Comparison of ENCODE assay signal across 25 cellular contexts in genomic region chr2:99537910-99538485, GRCh38.
"Had no signal": no experiment of that assay in that cellular context is flagged by ENCODE, and none has a peak within 500 bp of the region (broad histone marks: within the 10 kb centered on the region; RNA-seq: fewer than 3 reads in every experiment).

No MANE protein-coding gene starts in this region.

- H3K27ac Mint-ChIP-seq: memory B cell; naive thymus-derived CD4-positive, alpha-beta T cell; natural killer cell treated with Interleukin-12 subunit alpha and Interleukin-12 subunit beta and Interleukin-15 and Interleukin-18, amount 100 ng/mL, for 72 hours; progenitor cell of endocrine pancreas; stimulated activated naive B cell treated with anti-CD40 and anti-IgM and Interleukin-4, amounts not matched to agents 10 μg/mL and 1 μg/mL and 100 μg/mL, for 72 hours had no signal

- H3K9me3 Mint-ChIP-seq: natural killer cell treated with Interleukin-12 subunit alpha and Interleukin-12 subunit beta and Interleukin-15 and Interleukin-18, amount 100 ng/mL, for 72 hours had no signal

- H3K4me3 Mint-ChIP-seq: memory B cell; naive thymus-derived CD4-positive, alpha-beta T cell; natural killer cell treated with Interleukin-12 subunit alpha and Interleukin-12 subunit beta and Interleukin-15 and Interleukin-18, amount 100 ng/mL, for 72 hours; stimulated activated naive B cell treated with anti-CD40 and anti-IgM and Interleukin-4, amounts not matched to agents 10 μg/mL and 1 μg/mL and 100 μg/mL, for 72 hours had no signal

- H3K27me3 Mint-ChIP-seq: stimulated activated naive B cell treated with anti-CD40 and anti-IgM and Interleukin-4, amounts not matched to agents 10 μg/mL and 1 μg/mL and 100 μg/mL, for 72 hours had no signal

- ATAC-seq: mucosa of descending colon; naive thymus-derived CD4-positive, alpha-beta T cell; natural killer cell treated with Interleukin-12 subunit alpha and Interleukin-12 subunit beta and Interleukin-15 and Interleukin-18, amount 100 ng/mL, for 72 hours; sciatic nerve; stimulated activated naive B cell treated with anti-CD40 and anti-IgM and Interleukin-4, amounts not matched to agents 10 μg/mL and 1 μg/mL and 100 μg/mL, for 72 hours; stimulated activated naive CD8-positive, alpha-beta T cell treated with anti-CD3 and anti-CD28 coated beads, Interleukin-15, Interleukin-2, amounts not matched to agents 100 U/mL and 50 U/mL, for 24 hours; upper lobe of right lung had no signal

- DNase-seq: islet precursor cell; left ventricle myocardium inferior; midbrain; mucosa of descending colon; naive thymus-derived CD4-positive, alpha-beta T cell; ovary; stimulated activated CD4-positive, alpha-beta T cell treated with anti-CD3 and anti-CD28 coated beads, Interleukin-12 subunit alpha, Interleukin-12 subunit beta, amount 100 ng/mL, for 4 hours; stimulated activated CD4-positive, alpha-beta T cell treated with anti-CD3 and anti-CD28 coated beads, Interleukin-15, amount 100 ng/mL, for 24 hours; stimulated activated CD4-positive, alpha-beta T cell treated with anti-CD3 and anti-CD28 coated beads, Interleukin-2, amount 100 ng/mL, for 24 hours; stimulated activated CD4-positive, alpha-beta T cell treated with anti-CD3 and anti-CD28 coated beads, Interleukin-4, amount 100 ng/mL, for 1 hour; stimulated activated naive B cell treated with anti-CD40 and anti-IgM and Interleukin-4, amounts not matched to agents 10 μg/mL and 1 μg/mL and 100 μg/mL, for 72 hours; stimulated activated naive CD8-positive, alpha-beta T cell treated with anti-CD3 and anti-CD28 coated beads, Interleukin-15, Interleukin-2, amounts not matched to agents 100 U/mL and 50 U/mL, for 24 hours; stomach; testis; thyroid gland; transverse colon; upper lobe of right lung; uterus had no signal

- H3K27ac ChIP-seq: left ventricle myocardium inferior, ovary, right atrium auricular region, skin epidermis, stomach, testis, thyroid gland, transverse colon, upper lobe of right lung, uterus had no signal

- H3K36me3 Mint-ChIP-seq: natural killer cell treated with Interleukin-12 subunit alpha and Interleukin-12 subunit beta and Interleukin-15 and Interleukin-18, amount 100 ng/mL, for 72 hours had no signal

- H3K4me3 ChIP-seq: left ventricle myocardium inferior, lung, mucosa of descending colon, ovary, right atrium auricular region, skin epidermis, stomach, testis, thyroid gland, transverse colon, upper lobe of right lung, uterus had no signal

- H3K27me3 ChIP-seq: ovary, right atrium auricular region, stomach, testis, thyroid gland, transverse colon, upper lobe of right lung, uterus had no signal

- H3K4me1 Mint-ChIP-seq: memory B cell; naive thymus-derived CD4-positive, alpha-beta T cell had no signal

- H3K4me1 ChIP-seq: right atrium auricular region, stomach, testis, thyroid gland, transverse colon, upper lobe of right lung, uterus had no signal

- H3K9me3 ChIP-seq: mucosa of descending colon, ovary, right atrium auricular region, testis, thyroid gland, transverse colon, upper lobe of right lung, uterus had no signal

- H3K36me3 ChIP-seq: left ventricle myocardium inferior, ovary, right atrium auricular region, stomach, thyroid gland, transverse colon, upper lobe of right lung, uterus had no signal
